ENCODE assay signal across 18 cellular contexts in genomic region chr6:155771822-155772221, GRCh38.
DNase-seq lines count a peak whose midpoint lies in the region; ATAC-seq and TF ChIP-seq lines count a peak whose summit lies in the region.
"Had no signal": no experiment of that assay in that cellular context is flagged by ENCODE, and none has a peak within 500 bp of the region (broad histone marks: within the 10 kb centered on the region; RNA-seq: fewer than 3 reads in every experiment).

No MANE protein-coding gene starts in this region.

- H3K36me3 ChIP-seq in IMR-90 (ENCODE audit: control insufficient read depth, insufficient read depth, low read length) (no peaks in the 10 kb centered on the region), mesenchymal stem cell (ENCODE audit: control insufficient read depth in 1 of 2, insufficient read depth in 2 of 2, low read depth in 1 of 2, low read length in 2 of 2) (no peaks in the 10 kb centered on the region), ascending aorta (no peaks in the 10 kb centered on the region)
- H3K36me3 ChIP-seq: BE2C had no signal

- H3K9ac ChIP-seq in IMR-90 (ENCODE audit: low read depth, low read length): no peak overlapping the region
- no peak overlapping the region for H3K9ac ChIP-seq in mesenchymal stem cell (ENCODE audit: low read length)

- CTCF ChIA-PET in IMR-90 (lab: Yijun Ruan, JAX): no interaction called here

- DNase-seq in IMR-90 (no peak), chondrocyte (ENCODE audit: low spot score) (peak; percentile 22), mesenchymal stem cell (no peak), posterior vena cava (ENCODE audit: low spot score) (no peak), NCI-H446 (lab: John Stamatoyannopoulos, UW) (no peak), ascending aorta (ENCODE audit: low spot score in 2 of 2) (no peak), GDM1 (lab: John Stamatoyannopoulos, UW) (no peak)
- DNase-seq: ACHN; BE2C; C1 segment of cervical spinal cord; CD4-positive, CD25-positive, alpha-beta regulatory T cell; CD8-positive, alpha-beta memory T cell; COR-L47; DMS 273 treated with DMSO at 0.1 percent for 48 hours; DMS53; DND-41; EL; H9 had no signal

- no peaks in the 10 kb centered on the region for H3K27me3 Mint-ChIP-seq in chondrocyte (ENCODE audit: low read depth)
- H3K27me3 Mint-ChIP-seq: CD4-positive, CD25-positive, alpha-beta regulatory T cell had no signal

- no peaks in the 10 kb centered on the region for H3K9me1 ChIP-seq in IMR-90 (ENCODE audit: insufficient read depth, low read length)

- POLR2A ChIA-PET in IMR-90 (lab: Charles Lee; ENCODE audit: unreplicated experiment): no interaction called here

- H3K18ac ChIP-seq in IMR-90 (ENCODE audit: low read depth, low read length) (no peak overlapping the region), mesenchymal stem cell (ENCODE audit: low read depth in 1 of 2, low read length in 2 of 2) (no peak overlapping the region)

- H4K20me1 ChIP-seq in IMR-90 (ENCODE audit: insufficient read depth, low read length): no peaks in the 10 kb centered on the region

- H3K4me3 ChIP-seq in IMR-90 (ENCODE audit: insufficient read depth, low read depth, low read length) (no peak overlapping the region), mesenchymal stem cell (ENCODE audit: insufficient read depth in 1 of 2, low read depth in 1 of 2, low read length in 2 of 2) (no peak overlapping the region), ascending aorta (no peak overlapping the region)

- intact Hi-C loops in IMR-90 (cut with micrococcal nuclease) (no loop called here), posterior vena cava (cut with DNase I) (no loop called here), ascending aorta (cut with DNase I) (no loop called here)

- in situ Hi-C loops in IMR-90 (cut with MboI; ENCODE audit: low sequenced_read_pairs): loop anchor here (25.0 kb wide), 1 partner anchor 435 kb away; no protein-coding TSS in a partner anchor

- no TSS peak for BruUV-seq in IMR-90 (replicated peaks; lab: Mats Ljungman, UMichigan)

- H3K27ac ChIP-seq in IMR-90 (ENCODE audit: insufficient read depth, low read length) (no peak overlapping the region), mesenchymal stem cell (ENCODE audit: low read length, poor library complexity, severe bottlenecking) (no peak overlapping the region), ascending aorta (no peak overlapping the region)

- H2BK12ac ChIP-seq in mesenchymal stem cell (ENCODE audit: low read length in 2 of 2): no peak overlapping the region

- H3K4ac ChIP-seq in IMR-90 (ENCODE audit: low read depth, low read length) (no peak overlapping the region), mesenchymal stem cell (ENCODE audit: low read depth in 1 of 2, low read length in 2 of 2) (no peak overlapping the region)

- no peak overlapping the region for H4K91ac ChIP-seq in IMR-90 (ENCODE audit: insufficient read depth, low read depth, low read length)
- no peak overlapping the region for H4K91ac ChIP-seq in mesenchymal stem cell (ENCODE audit: low read length)

- no peak overlapping the region for H3K14ac ChIP-seq in IMR-90 (replicated peaks; ENCODE audit: low read depth, low read length)
- peak overlapping the region in 1 of 2 experiments; percentile 55 for H3K14ac ChIP-seq in mesenchymal stem cell (ENCODE audit: low read length in 2 of 2)

- WGBS in IMR-90 (ENCODE audit: extremely low coverage in 2 of 2, insufficient read length in 1 of 2), 2 experiments: no CpG with 5 or more reads among the region's 1 CpG
- WGBS in mesenchymal stem cell: 95% methylated on average over 1 of the region's 1 CpG

- no peak overlapping the region for H2BK15ac ChIP-seq in IMR-90 (ENCODE audit: low read depth, low read length)
- no peak overlapping the region for H2BK15ac ChIP-seq in mesenchymal stem cell (ENCODE audit: low read depth, poor library complexity, severe bottlenecking)

- H3K79me1 ChIP-seq in IMR-90 (ENCODE audit: low read depth in 1 of 2, low read length in 2 of 2) (no peaks in the 10 kb centered on the region), mesenchymal stem cell (replicated peaks; ENCODE audit: low read length, poor library complexity, severe bottlenecking) (no peaks in the 10 kb centered on the region)

- H3K9me3 Mint-ChIP-seq in chondrocyte (ENCODE audit: low read depth): peaks cover 37% of the 10 kb centered on the region

- no peak overlapping the region for H3K56ac ChIP-seq in IMR-90 (ENCODE audit: extremely low read depth, insufficient read depth, low read length)

- peaks cover 3% of the 10 kb centered on the region; the same call in 1 of the 2 replicates for H3K9me3 ChIP-seq in IMR-90 (ENCODE audit: control insufficient read depth, insufficient read depth, low read length)
- H3K9me3 ChIP-seq in mesenchymal stem cell (ENCODE audit: control insufficient read depth, low read length): peaks cover 11% of the 10 kb centered on the region
- H3K9me3 ChIP-seq in ascending aorta: peaks cover 0 to 12% of the 10 kb centered on the region in 2 donors
- H3K9me3 ChIP-seq: BE2C had no signal

- no peaks in the 10 kb centered on the region for H3K36me3 Mint-ChIP-seq in chondrocyte (ENCODE audit: low read depth)
- H3K36me3 Mint-ChIP-seq: CD4-positive, CD25-positive, alpha-beta regulatory T cell; CD8-positive, alpha-beta memory T cell had no signal

- no peak overlapping the region for H3K4me2 ChIP-seq in IMR-90 (ENCODE audit: low read depth, low read length)
- no peak overlapping the region for H3K4me2 ChIP-seq in mesenchymal stem cell (ENCODE audit: low read length, poor library complexity, severe bottlenecking)

- H2AK5ac ChIP-seq in IMR-90 (ENCODE audit: low read depth, low read length) (no peak overlapping the region), mesenchymal stem cell (ENCODE audit: low read length, severe bottlenecking) (no peak overlapping the region)

- H3K4me1 Mint-ChIP-seq in chondrocyte (ENCODE audit: low read depth): no peaks in the 10 kb centered on the region
- H3K4me1 Mint-ChIP-seq: CD4-positive, CD25-positive, alpha-beta regulatory T cell; CD8-positive, alpha-beta memory T cell; H9 had no signal

- no peak for ATAC-seq in IMR-90 (ENCODE audit: low read depth)

- H2BK120ac ChIP-seq in IMR-90 (ENCODE audit: low read depth, low read length) (0 out of 2 replicates have a peak overlapping the region, but pooled peaks have one; percentile 2), mesenchymal stem cell (ENCODE audit: low read depth, low read length) (no peak overlapping the region)

- no peak for TF ChIP-seq CTCF in IMR-90 (conservative IDR thresholded peaks at IDR 0.05; ENCODE audit: low read depth, low read length)
- no peak for TF ChIP-seq CTCF in chondrocyte (IDR thresholded peaks at IDR 0.05)
- TF ChIP-seq CTCF in ascending aorta (IDR thresholded peaks at IDR 0.05): no peak

- no peaks in the 10 kb centered on the region for H3K27me3 ChIP-seq in IMR-90 (ENCODE audit: control insufficient read depth, insufficient read depth, low read length)
- H3K27me3 ChIP-seq in mesenchymal stem cell (ENCODE audit: control insufficient read depth in 1 of 2, insufficient read depth in 1 of 2, low read length in 2 of 2): no peaks in the 10 kb centered on the region
- no peaks in the 10 kb centered on the region for H3K27me3 ChIP-seq in ascending aorta
- H3K27me3 ChIP-seq: BE2C had no signal

- TF ChIP-seq RAD21 in IMR-90 (IDR thresholded peaks at IDR 0.05; ENCODE audit: low read length): no peak

- TF ChIP-seq POLR2A in IMR-90 (IDR thresholded peaks at IDR 0.05; ENCODE audit: low read depth, low read length): no peak

- no peak overlapping the region for H3K27ac Mint-ChIP-seq in chondrocyte (ENCODE audit: unreplicated experiment)
- H3K27ac Mint-ChIP-seq: CD4-positive, CD25-positive, alpha-beta regulatory T cell; CD8-positive, alpha-beta memory T cell had no signal

- dilution Hi-C loops in IMR-90 (cut with HindIII; ENCODE audit: low sequenced_read_pairs, unreplicated experiment): no loop called here

- no peak overlapping the region for H3K23ac ChIP-seq in IMR-90 (ENCODE audit: low read depth, low read length)
- H3K23ac ChIP-seq in mesenchymal stem cell (ENCODE audit: low read length in 2 of 2): no peak overlapping the region

- no peak overlapping the region for H4K5ac ChIP-seq in IMR-90 (ENCODE audit: low read depth, low read length)

- H3K4me3 Mint-ChIP-seq in chondrocyte (ENCODE audit: unreplicated experiment): no peak overlapping the region
- H3K4me3 Mint-ChIP-seq: CD4-positive, CD25-positive, alpha-beta regulatory T cell; CD8-positive, alpha-beta memory T cell; H9 had no signal

- no peak overlapping the region for H2AK9ac ChIP-seq in IMR-90 (replicated peaks; ENCODE audit: low read depth, low read length, poor library complexity)

- H4K8ac ChIP-seq in IMR-90 (ENCODE audit: low read depth in 2 of 2, low read length in 2 of 2): no peak overlapping the region
- H4K8ac ChIP-seq in mesenchymal stem cell (ENCODE audit: low read length): no peak overlapping the region

- H2BK5ac ChIP-seq in IMR-90 (ENCODE audit: low read depth, low read length, poor library complexity, severe bottlenecking) (no peak overlapping the region), mesenchymal stem cell (ENCODE audit: low read depth, low read length, poor library complexity, severe bottlenecking) (no peak overlapping the region)

- no peak overlapping the region for H2BK20ac ChIP-seq in IMR-90 (ENCODE audit: low read depth, low read length)

- H2AFZ ChIP-seq in IMR-90 (replicated peaks; ENCODE audit: low read length, poor library complexity): no peak overlapping the region
- peak overlapping the region; percentile 51 for H2AFZ ChIP-seq in mesenchymal stem cell (ENCODE audit: low read depth, low read length)

- H3K4me1 ChIP-seq in IMR-90 (ENCODE audit: control insufficient read depth, insufficient read depth, low read length): no peaks in the 10 kb centered on the region
- H3K4me1 ChIP-seq in mesenchymal stem cell (ENCODE audit: control insufficient read depth, insufficient read depth, low read depth, low read length): no peaks in the 10 kb centered on the region
- no peaks in the 10 kb centered on the region for H3K4me1 ChIP-seq in ascending aorta
- H3K4me1 ChIP-seq: BE2C had no signal

TF ChIP-seq in IMR-90, 13 proteins besides CTCF, POLR2A, EP300 and RAD21:
- TF ChIP-seq NFE2L2 (IDR thresholded peaks at IDR 0.05; ENCODE audit: low read depth, low read length) (no peak), RFX5 (IDR thresholded peaks at IDR 0.05; ENCODE audit: low read depth, low read length) (no peak), SMC3 (IDR thresholded peaks at IDR 0.05; ENCODE audit: low read depth, low read length) (no peak), RCOR1 (IDR thresholded peaks at IDR 0.05; ENCODE audit: insufficient replicate concordance, low read length) (no peak), MAZ (IDR thresholded peaks at IDR 0.05; ENCODE audit: borderline replicate concordance, low read depth, low read length) (no peak)
